In genomic region chr4:10619220-10619619, GRCh38 we compare ENCODE assay signal across 12 cellular contexts.
DNase-seq lines count a peak whose midpoint lies in the region; ATAC-seq, FAIRE-seq and TF ChIP-seq lines count a peak whose summit lies in the region.
"Had no signal": no experiment of that assay in that cellular context is flagged by ENCODE, and none has a peak within 500 bp of the region (broad histone marks: within the 10 kb centered on the region; RNA-seq: fewer than 3 reads in every experiment).

No MANE protein-coding gene starts in this region.

- H3K27me3 ChIP-seq in bronchial epithelial cell (ENCODE audit: control insufficient read depth, insufficient read depth, low read length), result no peaks in the 10 kb centered on the region

- no peak for FAIRE-seq in bronchial epithelial cell (lab: Jason Lieb, UNC)
- FAIRE-seq: small intestine had no signal

- ATAC-seq in omental fat pad (ENCODE audit: low FRiP score), result no peak
- ATAC-seq: left lobe of liver had no signal

- H3K36me3 ChIP-seq in bronchial epithelial cell (ENCODE audit: control insufficient read depth, insufficient read depth, low read length), result no peaks in the 10 kb centered on the region

- in situ Hi-C loops in ACHN (cut with HindIII; ENCODE audit: low pct_ligation_motif_present, low pct_unique_long_range_greater_than_20kb, low sequenced_read_pairs), result no loop called here

- TF ChIP-seq CTCF in LNCaP clone FGC (IDR thresholded peaks at IDR 0.05; ENCODE audit: control insufficient read depth, extremely low read depth, insufficient read depth) (peak; percentile 39), bronchial epithelial cell (IDR thresholded peaks at IDR 0.05; ENCODE audit: insufficient read depth, low read length, severe bottlenecking) (no peak), retinal pigment epithelial cell (conservative IDR thresholded peaks at IDR 0.05; ENCODE audit: low read depth, low read length) (peak; percentile 18), omental fat pad (IDR thresholded peaks at IDR 0.05) (no peak)

- DNase-seq in LNCaP clone FGC (ENCODE audit: low read depth) (peak; percentile 28), NCI-H446 treated with DMSO at 0.1 percent for 48 hours (lab: John Stamatoyannopoulos, UW) (peak; percentile 43), bronchial epithelial cell (ENCODE audit: low read depth) (peak; percentile 49), retinal pigment epithelial cell (ENCODE audit: low read depth) (peak; percentile 41), omental fat pad (ENCODE audit: low spot score) (no peak), islet precursor cell (no peak), ACHN (no peak), NOMO-1 (lab: John Stamatoyannopoulos, UW; ENCODE audit: unreplicated experiment in 2 of 2) (no peak)
- DNase-seq: DND-41, Karpas-422, small intestine had no signal

- H3K4me3 ChIP-seq in LNCaP clone FGC (ENCODE audit: low read depth, low read length), result no peak overlapping the region
- H3K4me3 ChIP-seq in bronchial epithelial cell (ENCODE audit: low read depth, low read length), result no peak overlapping the region
- no peak overlapping the region for H3K4me3 ChIP-seq in retinal pigment epithelial cell (ENCODE audit: low read length)

Comparison
In these comparisons a context has a peak if more than half of its experiments do, and no peak if none do; other contexts are left out.
1. DNase-seq: peak in LNCaP clone FGC (single experiment), NCI-H446 treated with DMSO at 0.1 percent for 48 hours (single experiment), bronchial epithelial cell (single experiment) and retinal pigment epithelial cell (single experiment); none in omental fat pad (single experiment), islet precursor cell (single experiment), ACHN (single experiment) and NOMO-1 (0 of 2).
2. CTCF ChIP-seq: peak in LNCaP clone FGC (single experiment) and retinal pigment epithelial cell (single experiment); none in bronchial epithelial cell (single experiment) and omental fat pad (0 of 3).